ENCODE assay signal across 8 cellular contexts in genomic region chr12:52119398-52120254, GRCh38.
DNase-seq lines count a peak whose midpoint lies in the region; ATAC-seq and TF ChIP-seq lines count a peak whose summit lies in the region.

No MANE protein-coding gene starts in this region.

- H3K4me3 ChIP-seq in foreskin fibroblast (ENCODE audit: low read depth in 1 of 2, low read length in 2 of 2), result no peak overlapping the region

- peak; percentile 47 for TF ChIP-seq CTCF in foreskin fibroblast (IDR thresholded peaks at IDR 0.05; ENCODE audit: low read depth, low read length)

- no peak for ATAC-seq in GM18511 (IDR thresholded peaks at IDR 0.05; ENCODE audit: unreplicated experiment)

- peak; percentile 11 for DNase-seq in activated CD4-positive, alpha-beta T cell treated with anti-CD3 and anti-CD28 coated beads for 4 hours
- no peak for DNase-seq in activated CD4-positive, alpha-beta T cell treated with anti-CD3 and anti-CD28 coated beads, Interleukin-2, amount 50 U/mL, for 4 hours
- peak; percentile 57 for DNase-seq in NCI-H146 treated with DMSO at 0.1 percent for 48 hours (lab: John Stamatoyannopoulos, UW; ENCODE audit: unreplicated experiment)
- peak; percentile 72 for DNase-seq in activated CD8-positive, alpha-beta memory T cell treated with anti-CD3 and anti-CD28 coated beads for 24 hours
- no peak for DNase-seq in foreskin fibroblast
- DNase-seq in stimulated activated CD4-positive, alpha-beta T cell treated with anti-CD3 and anti-CD28 coated beads, Interleukin-12 subunit alpha, Interleukin-12 subunit beta, amount 100 ng/mL, for 4 hours, result peak; percentile 25
- DNase-seq in T1000 (lab: John Stamatoyannopoulos, UW), result no peak

Comparison
In these comparisons a context has a peak if more than half of its experiments do, and no peak if none do; other contexts are left out.
1. DNase-seq: peak in activated CD4-positive, alpha-beta T cell treated with anti-CD3 and anti-CD28 coated beads for 4 hours (2 of 2), NCI-H146 treated with DMSO at 0.1 percent for 48 hours (single experiment), activated CD8-positive, alpha-beta memory T cell treated with anti-CD3 and anti-CD28 coated beads for 24 hours (single experiment) and stimulated activated CD4-positive, alpha-beta T cell treated with anti-CD3 and anti-CD28 coated beads, Interleukin-12 subunit alpha, Interleukin-12 subunit beta, amount 100 ng/mL, for 4 hours (single experiment); none in activated CD4-positive, alpha-beta T cell treated with anti-CD3 and anti-CD28 coated beads, Interleukin-2, amount 50 U/mL, for 4 hours (0 of 2), foreskin fibroblast (0 of 2) and T1000 (single experiment).